ENCODE assay signal across 33 cellular contexts in genomic region chrY:19717146-19717545, GRCh38. TPM values are rescaled to one million over a fixed set of nuclear protein-coding genes. Genes with fewer than 3 reads are reported as not detected.
"Had no signal": no experiment of that assay in that cellular context is flagged by ENCODE, and none has a peak within 500 bp of the region (broad histone marks: within the 10 kb centered on the region; RNA-seq: fewer than 3 reads in every experiment).

No MANE protein-coding gene starts in this region.

- H3K4me1 Mint-ChIP-seq: mesothelial cell of epicardium, nephron progenitor cell, neural progenitor cell had no signal

- H3K36me3 ChIP-seq: neural progenitor cell, right atrium auricular region, right lobe of liver, thyroid gland, vagina had no signal

- H2AFZ ChIP-seq: neural progenitor cell, parathyroid adenoma had no signal

- H3K79me2 ChIP-seq: parathyroid adenoma had no signal

- ATAC-seq: natural killer cell; psoas muscle; right lobe of liver; stimulated activated naive CD8-positive, alpha-beta T cell treated with anti-CD3 and anti-CD28 coated beads, Interleukin-15, Interleukin-2, amounts not matched to agents 100 U/mL and 50 U/mL, for 24 hours had no signal

- H3K4me3 Mint-ChIP-seq: mesothelial cell of epicardium; naive B cell; natural killer cell; nephron progenitor cell; neural progenitor cell; stimulated activated memory B cell treated with anti-CD40 and anti-IgM and Interleukin-4, amounts not matched to agents 10 μg/mL and 1 μg/mL and 100 μg/mL, for 72 hours had no signal

- H3K27ac Mint-ChIP-seq: mesothelial cell of epicardium; naive B cell; natural killer cell; nephron progenitor cell; neural progenitor cell; stimulated activated memory B cell treated with anti-CD40 and anti-IgM and Interleukin-4, amounts not matched to agents 10 μg/mL and 1 μg/mL and 100 μg/mL, for 72 hours had no signal

- H3K4me2 ChIP-seq: neural progenitor cell, smooth muscle cell had no signal

- H3K9me3 Mint-ChIP-seq: mesothelial cell of epicardium; naive B cell; natural killer cell; nephron progenitor cell; neural progenitor cell; stimulated activated memory B cell treated with anti-CD40 and anti-IgM and Interleukin-4, amounts not matched to agents 10 μg/mL and 1 μg/mL and 100 μg/mL, for 72 hours had no signal

- H3K27me3 Mint-ChIP-seq: naive B cell; stimulated activated memory B cell treated with anti-CD40 and anti-IgM and Interleukin-4, amounts not matched to agents 10 μg/mL and 1 μg/mL and 100 μg/mL, for 72 hours had no signal

- H3K27me3 ChIP-seq: neural progenitor cell, neutrophil, right atrium auricular region, right lobe of liver, stomach, testis, thyroid gland, transverse colon, upper lobe of left lung, vagina had no signal

- DNase-seq: islet precursor cell; left ventricle myocardium inferior; mesendoderm; naive B cell; natural killer cell; nephron progenitor cell; occipital lobe; psoas muscle; right lobe of liver; stimulated activated CD4-positive, alpha-beta T cell treated with anti-CD3 and anti-CD28 coated beads, Interleukin-1b, Interleukin-23, amount 100 ng/mL, for 48 hours; stimulated activated CD4-positive, alpha-beta T cell treated with anti-CD3 and anti-CD28 coated beads, Interleukin-2, amount 100 ng/mL, for 48 hours; stimulated activated CD4-positive, alpha-beta T cell treated with anti-CD3 and anti-CD28 coated beads, Interleukin-4, amount 100 ng/mL, for 4 hours; stimulated activated CD8-positive, alpha-beta memory T cell treated with anti-CD3 and anti-CD28 coated beads, Interleukin-4, amount 100 ng/mL, for 48 hours; stimulated activated naive CD8-positive, alpha-beta T cell treated with anti-CD3 and anti-CD28 coated beads, Interleukin-15, Interleukin-2, amounts not matched to agents 100 U/mL and 50 U/mL, for 24 hours; stomach; testis; thyroid gland; transverse colon; upper lobe of left lung had no signal

- H3K4me1 ChIP-seq: left ventricle myocardium inferior, neural progenitor cell, parathyroid adenoma, psoas muscle, right atrium auricular region, right lobe of liver, stomach, testis, thyroid gland, transverse colon, upper lobe of left lung, vagina had no signal

- H3K36me3 Mint-ChIP-seq: mesothelial cell of epicardium, naive B cell, natural killer cell, neural progenitor cell had no signal

- H3K27ac ChIP-seq: left ventricle myocardium inferior, neural progenitor cell, neutrophil, parathyroid adenoma, psoas muscle, right atrium auricular region, right lobe of liver, stomach, testis, thyroid gland, transverse colon, upper lobe of left lung, vagina had no signal

- H3K9me3 ChIP-seq: left ventricle myocardium inferior, neutrophil, psoas muscle, right atrium auricular region, right lobe of liver, stomach, testis, thyroid gland, transverse colon, upper lobe of left lung, vagina had no signal

- H3K4me3 ChIP-seq: left ventricle myocardium inferior, lung, neural progenitor cell, psoas muscle, right atrium auricular region, right lobe of liver, smooth muscle cell, stomach, testis, thyroid gland, transverse colon, upper lobe of left lung, vagina had no signal

RNA-seq across cellular contexts. Expression of gene KDM5D, which starts 27.4 kb away (rescaled TPM):
- total RNA-seq: mesothelial cell of epicardium, mononuclear cell, occipital lobe, osteocyte, posterior vena cava, psoas muscle, renal cortical epithelial cell, right atrium auricular region, smooth muscle cell, urinary bladder, vagina had no signal
- polyA plus RNA-seq: smooth muscle cell had no signal
